ENCODE assay signal across 14 cellular contexts in genomic region chr21:40895697-40896096, GRCh38. TPM values are rescaled to one million over a fixed set of nuclear protein-coding genes. Genes with fewer than 3 reads are reported as not detected.
"Had no signal": no experiment of that assay in that cellular context is flagged by ENCODE, and none has a peak within 500 bp of the region (broad histone marks: within the 10 kb centered on the region; RNA-seq: fewer than 3 reads in every experiment).

No MANE protein-coding gene starts in this region.

RNA-seq across cellular contexts. Expression of gene DSCAM, which starts 48.7 kb away (rescaled TPM):
- total RNA-seq: kidney; left cardiac atrium; left colon; left ventricle myocardium inferior; left ventricle myocardium superior; lower leg skin; lung microvascular endothelial cell; mesenteric fat pad; mesothelial cell of epicardium; mononuclear cell; myocyte; naive thymus-derived CD4-positive, alpha-beta T cell had no signal
- polyA plus RNA-seq: hepatocyte; immature natural killer cell; naive thymus-derived CD4-positive, alpha-beta T cell had no signal
